Comparison of ENCODE assay signal across 8 cellular contexts in genomic region chr11:6655790-6656580, GRCh38. TPM values are rescaled to one million over a fixed set of nuclear protein-coding genes. Genes with fewer than 3 reads are reported as not detected.
DNase-seq lines count a peak whose midpoint lies in the region; ATAC-seq and TF ChIP-seq lines count a peak whose summit lies in the region.

Gene DCHS1, minus strand, starts transcription at chr11:6655809. Its CDS starts 14,196 bp downstream, at chr11:6641613.

- peak within 1 kb of the TSS; percentile 51 to 85 (median 59) for H3K4me3 ChIP-seq in breast epithelium
- peak within 1 kb of the TSS; percentile 55 for H3K4me3 ChIP-seq in astrocyte of the cerebellum (ENCODE audit: low read depth, low read length)

- DNase-seq in breast epithelium (ENCODE audit: low spot score in 2 of 2): no peak
- no peak for DNase-seq in MCF 10A (ENCODE audit: unreplicated experiment)
- DNase-seq in astrocyte of the cerebellum (ENCODE audit: low read depth): no peak
- DNase-seq in islet precursor cell: peak; percentile 62

- H3K9me3 Mint-ChIP-seq in MCF 10A (ENCODE audit: unreplicated experiment): no peaks in the 10 kb centered on the region
- H3K9me3 Mint-ChIP-seq in stimulated activated memory B cell treated with anti-CD40 and anti-IgM and Interleukin-4, amounts not matched to agents 10 μg/mL and 1 μg/mL and 100 μg/mL, for 72 hours: no peaks in the 10 kb centered on the region

- no peak for ATAC-seq in stimulated activated memory B cell treated with anti-CD40 and anti-IgM and Interleukin-4, amounts not matched to agents 10 μg/mL and 1 μg/mL and 100 μg/mL, for 72 hours
- ATAC-seq in HG02623 (IDR thresholded peaks at IDR 0.05; ENCODE audit: unreplicated experiment) (no peak), GM18861 (IDR thresholded peaks at IDR 0.05; ENCODE audit: unreplicated experiment) (no peak), HG03442 (IDR thresholded peaks at IDR 0.05; ENCODE audit: unreplicated experiment) (no peak)

- no peaks in the 10 kb centered on the region for H3K36me3 Mint-ChIP-seq in MCF 10A (ENCODE audit: insufficient read depth, unreplicated experiment)
- H3K36me3 Mint-ChIP-seq in stimulated activated memory B cell treated with anti-CD40 and anti-IgM and Interleukin-4, amounts not matched to agents 10 μg/mL and 1 μg/mL and 100 μg/mL, for 72 hours: peaks cover 8% of the 10 kb centered on the region

- H3K4me1 Mint-ChIP-seq in MCF 10A (ENCODE audit: insufficient read depth, unreplicated experiment): no peaks in the 10 kb centered on the region
- peaks cover 10% of the 10 kb centered on the region for H3K4me1 Mint-ChIP-seq in stimulated activated memory B cell treated with anti-CD40 and anti-IgM and Interleukin-4, amounts not matched to agents 10 μg/mL and 1 μg/mL and 100 μg/mL, for 72 hours

- no TSS peak for BruUV-seq in MCF 10A (replicated peaks; lab: Mats Ljungman, UMichigan)

- no peak within 1 kb of the TSS for H3K27ac Mint-ChIP-seq in MCF 10A (ENCODE audit: low read depth, unreplicated experiment)
- H3K27ac Mint-ChIP-seq in stimulated activated memory B cell treated with anti-CD40 and anti-IgM and Interleukin-4, amounts not matched to agents 10 μg/mL and 1 μg/mL and 100 μg/mL, for 72 hours: peak within 1 kb of the TSS; percentile 69

- H3K4me1 ChIP-seq in breast epithelium: no peaks in the 10 kb centered on the region

- H3K27ac ChIP-seq in breast epithelium: peak within 1 kb of the TSS; percentile 60 to 92

- H3K27me3 Mint-ChIP-seq in MCF 10A (ENCODE audit: insufficient read depth, unreplicated experiment): peaks cover 19% of the 10 kb centered on the region
- H3K27me3 Mint-ChIP-seq in stimulated activated memory B cell treated with anti-CD40 and anti-IgM and Interleukin-4, amounts not matched to agents 10 μg/mL and 1 μg/mL and 100 μg/mL, for 72 hours: peaks cover 15% of the 10 kb centered on the region

- no peak for TF ChIP-seq CTCF in breast epithelium (IDR thresholded peaks at IDR 0.05)
- no peak for TF ChIP-seq CTCF in MCF 10A (IDR thresholded peaks at IDR 0.05; ENCODE audit: unreplicated experiment)
- TF ChIP-seq CTCF in astrocyte of the cerebellum (IDR thresholded peaks at IDR 0.05; ENCODE audit: low read depth, low read length, missing control alignments): no peak

- intact Hi-C loops in breast epithelium (cut with DNase I; ENCODE audit: low total_unique reads): loop anchor here (1.0 kb wide), 1 partner anchor 31 kb away; no protein-coding TSS in a partner anchor
- intact Hi-C loops in MCF 10A (cut with micrococcal nuclease): no loop called here

- H3K27me3 ChIP-seq in breast epithelium: no peaks in the 10 kb centered on the region

- no peak for TF ChIP-seq POLR2A in breast epithelium (IDR thresholded peaks at IDR 0.05)

- POLR2A ChIA-PET in MCF 10A (lab: Yijun Ruan, JAX): no interaction called here

- in situ Hi-C loops in astrocyte of the cerebellum (cut with HindIII; ENCODE audit: low sequenced_read_pairs): no loop called here

- H3K4me3 Mint-ChIP-seq in MCF 10A (ENCODE audit: unreplicated experiment): no peak within 1 kb of the TSS
- H3K4me3 Mint-ChIP-seq in stimulated activated memory B cell treated with anti-CD40 and anti-IgM and Interleukin-4, amounts not matched to agents 10 μg/mL and 1 μg/mL and 100 μg/mL, for 72 hours: peak within 1 kb of the TSS; percentile 76

- CTCF ChIA-PET in MCF 10A (lab: Yijun Ruan, JAX): no interaction called here

- H3K36me3 ChIP-seq in breast epithelium: no peaks in the 10 kb centered on the region

- H3K9me3 ChIP-seq in breast epithelium: no peaks in the 10 kb centered on the region

RNA-seq across cellular contexts. Expression of gene DCHS1, which starts in this region (rescaled TPM):
- total RNA-seq in breast epithelium (10 to 100 TPM in 2 of 3 donors, 1 to 10 TPM in 1; 7.2 to 18.0 (median 13.8) TPM), MCF 10A (2022) (0.19 and 0.27 TPM in 2 replicates)
